ENCODE assay signal across 1 cellular context in genomic region chr22:36386351-36386899, GRCh38.
TF ChIP-seq lines count a peak whose summit lies in the region.

No MANE protein-coding gene starts in this region.

TF ChIP-seq in Ishikawa, 13 proteins besides CTCF, POLR2A, EP300 and RAD21 (continued from another document):
- TF ChIP-seq YY1 (IDR thresholded peaks at IDR 0.05; ENCODE audit: low read depth): no peak
- no peak for TF ChIP-seq CREB1 (IDR thresholded peaks at IDR 0.05; ENCODE audit: low read depth)
